Comparison of ENCODE assay signal across 1 cellular context in the genomic region with DNA sequence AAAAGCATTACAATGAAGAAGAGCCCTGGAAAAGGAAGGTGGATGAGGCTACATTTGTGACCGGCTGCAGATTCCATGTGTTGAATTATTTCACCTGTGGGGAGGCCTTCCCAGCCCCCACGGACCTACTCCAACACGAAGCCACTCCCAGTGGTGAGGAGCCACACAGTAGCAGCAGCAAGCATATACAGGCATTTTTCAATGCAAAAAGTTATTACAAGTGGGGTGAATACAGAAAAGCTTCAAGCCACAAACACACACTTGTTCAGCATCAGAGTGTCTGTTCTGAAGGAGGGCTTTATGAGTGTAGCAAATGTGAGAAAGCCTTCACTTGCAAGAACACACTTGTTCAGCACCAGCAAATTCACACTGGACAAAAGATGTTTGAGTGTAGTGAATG.
TF ChIP-seq lines count a peak whose summit lies in the region.

No MANE protein-coding gene starts in this region.

TF ChIP-seq in HEK293, 187 proteins besides CTCF, POLR2A, EP300 and RAD21:
- TF ChIP-seq, protein P1, sequence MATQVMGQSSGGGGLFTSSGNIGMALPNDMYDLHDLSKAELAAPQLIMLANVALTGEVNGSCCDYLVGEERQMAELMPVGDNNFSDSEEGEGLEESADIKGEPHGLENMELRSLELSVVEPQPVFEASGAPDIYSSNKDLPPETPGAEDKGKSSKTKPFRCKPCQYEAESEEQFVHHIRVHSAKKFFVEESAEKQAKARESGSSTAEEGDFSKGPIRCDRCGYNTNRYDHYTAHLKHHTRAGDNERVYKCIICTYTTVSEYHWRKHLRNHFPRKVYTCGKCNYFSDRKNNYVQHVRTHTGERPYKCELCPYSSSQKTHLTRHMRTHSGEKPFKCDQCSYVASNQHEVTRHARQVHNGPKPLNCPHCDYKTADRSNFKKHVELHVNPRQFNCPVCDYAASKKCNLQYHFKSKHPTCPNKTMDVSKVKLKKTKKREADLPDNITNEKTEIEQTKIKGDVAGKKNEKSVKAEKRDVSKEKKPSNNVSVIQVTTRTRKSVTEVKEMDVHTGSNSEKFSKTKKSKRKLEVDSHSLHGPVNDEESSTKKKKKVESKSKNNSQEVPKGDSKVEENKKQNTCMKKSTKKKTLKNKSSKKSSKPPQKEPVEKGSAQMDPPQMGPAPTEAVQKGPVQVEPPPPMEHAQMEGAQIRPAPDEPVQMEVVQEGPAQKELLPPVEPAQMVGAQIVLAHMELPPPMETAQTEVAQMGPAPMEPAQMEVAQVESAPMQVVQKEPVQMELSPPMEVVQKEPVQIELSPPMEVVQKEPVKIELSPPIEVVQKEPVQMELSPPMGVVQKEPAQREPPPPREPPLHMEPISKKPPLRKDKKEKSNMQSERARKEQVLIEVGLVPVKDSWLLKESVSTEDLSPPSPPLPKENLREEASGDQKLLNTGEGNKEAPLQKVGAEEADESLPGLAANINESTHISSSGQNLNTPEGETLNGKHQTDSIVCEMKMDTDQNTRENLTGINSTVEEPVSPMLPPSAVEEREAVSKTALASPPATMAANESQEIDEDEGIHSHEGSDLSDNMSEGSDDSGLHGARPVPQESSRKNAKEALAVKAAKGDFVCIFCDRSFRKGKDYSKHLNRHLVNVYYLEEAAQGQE (tag by site-specific recombination; IDR thresholded peaks at IDR 0.05): no peak
- TF ChIP-seq ZNF629 (tag by site-specific recombination; IDR thresholded peaks at IDR 0.05) (no peak), ZBTB48 (tag by site-specific recombination; IDR thresholded peaks at IDR 0.05) (no peak), ZNF274 (IDR thresholded peaks at IDR 0.05; ENCODE audit: low read length) (peak; percentile 38; the same call in 1 of the 2 replicates), ZNF274 (tag by site-specific recombination; IDR thresholded peaks at IDR 0.05; ENCODE audit: borderline replicate concordance) (peak; percentile 75; the same call in 1 of the 2 replicates)
